9 cellular contexts compared by ENCODE assay signal in the genomic region with DNA sequence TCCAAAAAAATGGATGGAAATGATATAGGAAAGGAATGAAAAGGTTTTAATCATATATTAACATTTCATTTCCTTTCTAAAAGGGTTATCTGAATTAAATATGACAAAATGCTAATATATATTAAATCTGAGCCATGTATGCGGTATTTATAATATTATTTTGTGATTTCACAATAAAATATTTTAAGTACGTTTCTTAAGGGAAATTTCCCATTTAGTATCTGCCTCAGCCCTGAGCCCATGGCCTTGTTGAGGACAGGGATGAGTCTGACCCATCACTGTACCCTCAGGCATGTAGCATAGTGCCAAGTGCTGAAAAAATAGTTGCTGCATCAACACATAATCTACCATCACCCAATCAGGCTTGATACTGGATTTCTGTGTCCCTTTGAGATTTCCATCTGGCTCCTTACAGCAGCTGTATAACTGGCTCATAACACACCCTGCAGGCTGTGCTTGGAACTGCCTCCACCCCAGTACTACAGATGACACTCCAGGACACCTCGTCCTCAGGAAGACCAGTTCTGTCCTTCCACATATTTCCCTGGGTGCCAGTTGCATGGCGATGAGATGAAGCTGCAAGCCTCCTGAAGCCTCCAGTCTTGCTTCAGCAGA. TPM values are rescaled to one million over a fixed set of nuclear protein-coding genes. Genes with fewer than 3 reads are reported as not detected.
DNase-seq lines count a peak whose midpoint lies in the region; ATAC-seq and TF ChIP-seq lines count a peak whose summit lies in the region.
"Had no signal": no experiment of that assay in that cellular context is flagged by ENCODE, and none has a peak within 500 bp of the region (broad histone marks: within the 10 kb centered on the region; RNA-seq: fewer than 3 reads in every experiment).

No MANE protein-coding gene starts in this region.

- H3F3A ChIP-seq in PC-9 (ENCODE audit: insufficient read depth, low read depth) = peaks cover 9% of the 10 kb centered on the region

- H3K4me1 ChIP-seq in PC-9 (replicated peaks; ENCODE audit: insufficient read depth) = no peaks in the 10 kb centered on the region
- peaks cover 2% of the 10 kb centered on the region for H3K4me1 ChIP-seq in fibroblast of lung (ENCODE audit: control insufficient read depth, extremely low read depth, insufficient read depth, low read length)
- no peaks in the 10 kb centered on the region for H3K4me1 ChIP-seq in thyroid gland

- H3K79me2 ChIP-seq in PC-9 (ENCODE audit: low read depth) = peaks cover 17% of the 10 kb centered on the region
- H3K79me2 ChIP-seq in fibroblast of lung (ENCODE audit: control insufficient read depth, insufficient read depth, low read length) = peaks cover 6% of the 10 kb centered on the region

- no peak overlapping the region for H3K27ac ChIP-seq in PC-9
- H3K27ac ChIP-seq in fibroblast of lung (ENCODE audit: insufficient read depth, low read length) = no peak overlapping the region
- H3K27ac ChIP-seq in thyroid gland = no peak overlapping the region
- H3K27ac ChIP-seq: neutrophil had no signal

- CTCF ChIA-PET in PC-9 (lab: Charles Lee) = no interaction called here

- H3K36me3 ChIP-seq in PC-9 (ENCODE audit: low read depth) (peaks cover 59% of the 10 kb centered on the region), fibroblast of lung (ENCODE audit: control insufficient read depth, insufficient read depth, low read length) (peaks cover 5% of the 10 kb centered on the region), thyroid gland (peaks cover 7 to 10% of the 10 kb centered on the region in 2 donors)

- no peak for TF ChIP-seq POLR2A in thyroid gland (IDR thresholded peaks at IDR 0.05)

- WGBS in thyroid gland, 2 donors = 85 to 98% methylated on average over 4 of the region's 4 CpGs

- H3K4me3 ChIP-seq in PC-9 (no peak overlapping the region), fibroblast of lung (replicated peaks in 1 of 4; ENCODE audit: control extremely low read depth in 1 of 4, insufficient read depth in 1 of 4, low read depth in 3 of 4, low read length in 4 of 4) (no peak overlapping the region), thyroid gland (replicated peaks in 1 of 3) (no peak overlapping the region)

- H3K4me3 Mint-ChIP-seq in stimulated activated naive CD8-positive, alpha-beta T cell treated with anti-CD3 and anti-CD28 coated beads, Interleukin-15, amount 100 ng/mL, for 72 hours = no peak overlapping the region

- no peaks in the 10 kb centered on the region for H3K9me3 Mint-ChIP-seq in stimulated activated naive CD8-positive, alpha-beta T cell treated with anti-CD3 and anti-CD28 coated beads, Interleukin-15, amount 100 ng/mL, for 72 hours

- intact Hi-C loops in PC-9 (cut with micrococcal nuclease; ENCODE audit: unreplicated experiment) = no loop called here
- intact Hi-C loops in thyroid gland (cut with DNase I) = no loop called here

- H3K4me2 ChIP-seq in PC-9 (no peak overlapping the region), fibroblast of lung (ENCODE audit: extremely low read depth, insufficient read depth, low read length) (no peak overlapping the region)

- POLR2A ChIA-PET in PC-9 (lab: Charles Lee; ENCODE audit: unreplicated experiment) = no interaction called here

- BruUV-seq in PC-9 (replicated peaks; lab: Mats Ljungman, UMichigan) = no TSS peak

- H2AFZ ChIP-seq in PC-9 (no peak overlapping the region), fibroblast of lung (ENCODE audit: low read length) (no peak overlapping the region)

- ATAC-seq in stimulated activated naive CD8-positive, alpha-beta T cell treated with anti-CD3 and anti-CD28 coated beads, Interleukin-15, amount 100 ng/mL, for 72 hours = peak; percentile 67

- H3K27me3 ChIP-seq in PC-9 (ENCODE audit: insufficient read depth, low read depth) (no peaks in the 10 kb centered on the region), fibroblast of lung (ENCODE audit: control insufficient read depth, insufficient read depth, low read length) (no peaks in the 10 kb centered on the region), thyroid gland (no peaks in the 10 kb centered on the region)
- H3K27me3 ChIP-seq: neutrophil had no signal

- no peak overlapping the region for H3K27ac Mint-ChIP-seq in stimulated activated naive CD8-positive, alpha-beta T cell treated with anti-CD3 and anti-CD28 coated beads, Interleukin-15, amount 100 ng/mL, for 72 hours

- DNase-seq in NCI-H1694 treated with DMSO at 0.1 percent for 48 hours (lab: John Stamatoyannopoulos, UW) (peak; percentile 6), NCI-H1694 (lab: John Stamatoyannopoulos, UW) (no peak), HCEC 1CT (peak; percentile 30), PC-9 (peak in 1 of 2 experiments; percentile 3), fibroblast of lung (ENCODE audit: low read depth in 2 of 2) (no peak), thyroid gland (no peak), NK-92 (lab: John Stamatoyannopoulos, UW; ENCODE audit: unreplicated experiment) (no peak)
- peak in 1 of 2 donors; percentile 19 for DNase-seq in stimulated activated naive CD8-positive, alpha-beta T cell treated with anti-CD3 and anti-CD28 coated beads, Interleukin-15, amount 100 ng/mL, for 72 hours

- H4K20me1 ChIP-seq in PC-9 (ENCODE audit: insufficient read depth) (no peaks in the 10 kb centered on the region; the same call in 1 of the 2 replicates), fibroblast of lung (ENCODE audit: control insufficient read depth, extremely low read depth, insufficient read depth, low read length) (no peaks in the 10 kb centered on the region)

- H3K9me2 ChIP-seq in PC-9 (ENCODE audit: insufficient read depth) = no peaks in the 10 kb centered on the region

- H3K9ac ChIP-seq in fibroblast of lung (ENCODE audit: insufficient read depth, low read length) = no peak overlapping the region

- H3K27me3 Mint-ChIP-seq in stimulated activated naive CD8-positive, alpha-beta T cell treated with anti-CD3 and anti-CD28 coated beads, Interleukin-15, amount 100 ng/mL, for 72 hours = no peaks in the 10 kb centered on the region

- peaks cover 5% of the 10 kb centered on the region; the same call in 1 of the 2 replicates for H3K9me3 ChIP-seq in PC-9 (ENCODE audit: insufficient read depth, low read depth)
- H3K9me3 ChIP-seq in fibroblast of lung (ENCODE audit: control insufficient read depth, insufficient read depth, low read depth, low read length) = no peaks in the 10 kb centered on the region
- no peaks in the 10 kb centered on the region for H3K9me3 ChIP-seq in thyroid gland
- H3K9me3 ChIP-seq: neutrophil had no signal

- TF ChIP-seq CTCF in PC-9 (conservative IDR thresholded peaks at IDR 0.05) (peak; percentile 60), fibroblast of lung (conservative IDR thresholded peaks at IDR 0.05 in 1 of 2, IDR thresholded peaks at IDR 0.05 in 1 of 2; ENCODE audit: low read depth in 1 of 2, low read length in 2 of 2) (peak; percentile 26 to 46), thyroid gland (IDR thresholded peaks at IDR 0.05) (peak in 1 of 6 experiments; percentile 19)

- H3K4me1 Mint-ChIP-seq in stimulated activated naive CD8-positive, alpha-beta T cell treated with anti-CD3 and anti-CD28 coated beads, Interleukin-15, amount 100 ng/mL, for 72 hours = peaks cover 6% of the 10 kb centered on the region

RNA-seq across cellular contexts. Expression of gene ASAH2, which starts 59.4 kb away (rescaled TPM):
- total RNA-seq in PC-9 (2021) (0.80 and 8.3 TPM in 2 replicates), fibroblast of lung (0.51 and 0.99 TPM in 2 replicates), thyroid gland (under 1 TPM; 0.11 to 0.81 (median 0.69) TPM)
- 2.1 and 2.4 TPM in 2 replicates for polyA plus RNA-seq in fibroblast of lung
- polyA plus RNA-seq in fibroblast of lung (2012) = 1.5 and 1.6 TPM in 2 replicates
- polyA minus RNA-seq in fibroblast of lung (ENCODE audit: low replicate concordance) = 8.4 TPM in 1 of 2 replicates, not detected in the other

Comparison
In these comparisons a context has a peak if more than half of its experiments do, and no peak if none do; other contexts are left out.
1. DNase-seq: peak in NCI-H1694 treated with DMSO at 0.1 percent for 48 hours (single experiment) and HCEC 1CT (single experiment); none in NCI-H1694 (single experiment), fibroblast of lung (0 of 2), thyroid gland (0 of 2) and NK-92 (single experiment).